14 cellular contexts compared by ENCODE assay signal in genomic region chr7:33831389-33832118, GRCh38.
DNase-seq lines count a peak whose midpoint lies in the region; ATAC-seq and TF ChIP-seq lines count a peak whose summit lies in the region.
"Had no signal": no experiment of that assay in that cellular context is flagged by ENCODE, and none has a peak within 500 bp of the region (broad histone marks: within the 10 kb centered on the region; RNA-seq: fewer than 3 reads in every experiment).

No MANE protein-coding gene starts in this region.

- no peaks in the 10 kb centered on the region for H3K9me3 Mint-ChIP-seq in MCF 10A (ENCODE audit: unreplicated experiment)
- H3K9me3 Mint-ChIP-seq: activated CD4-positive, alpha-beta T cell treated with anti-CD3 and anti-CD28 coated beads, Interleukin-2, amount 10 ng/mL, durations not matched to agents 24 days and 14 days had no signal

- TF ChIP-seq CTCF in MCF 10A (IDR thresholded peaks at IDR 0.05; ENCODE audit: unreplicated experiment) (no peak), left lung (IDR thresholded peaks at IDR 0.05) (no peak)

- peak overlapping the region; percentile 62 for H3K27ac Mint-ChIP-seq in MCF 10A (ENCODE audit: low read depth, unreplicated experiment)
- H3K27ac Mint-ChIP-seq: activated CD4-positive, alpha-beta T cell treated with anti-CD3 and anti-CD28 coated beads, Interleukin-2, amount 10 ng/mL, durations not matched to agents 24 days and 14 days; activated T-cell treated with anti-CD3 and anti-CD28 coated beads, Interleukin-2, amount 50 U/mL, for 72 hours had no signal

- POLR2A ChIA-PET in MCF 10A (lab: Yijun Ruan, JAX): interaction anchor here (0.6 to 1.1 kb wide), 5 partner anchors 8 to 1199 kb away, joined by 3 read pairs; no protein-coding TSS in a partner anchor

- CTCF ChIA-PET in MCF 10A (lab: Yijun Ruan, JAX): interaction anchor here (0.6 to 1.1 kb wide), 2 partner anchors 17 to 1374 kb away, joined by 3 to 4 read pairs; no protein-coding TSS in a partner anchor

- peak; percentile 26 for DNase-seq in SKM-1 treated with dmso at 0.1 percent for 144 hours (lab: John Stamatoyannopoulos, UW; ENCODE audit: unreplicated experiment)
- no peak for DNase-seq in SKM-1 (lab: John Stamatoyannopoulos, UW; ENCODE audit: unreplicated experiment)
- DNase-seq in MCF 10A (ENCODE audit: unreplicated experiment): peak; percentile 75
- DNase-seq in left lung: no peak
- DNase-seq in NCI-H2227 treated with DMSO at 0.1 percent for 48 hours (lab: John Stamatoyannopoulos, UW): no peak
- DNase-seq in caudate nucleus (lab: John Stamatoyannopoulos, UW): no peak
- DNase-seq: activated CD4-positive, alpha-beta T cell treated with anti-CD3 and anti-CD28 coated beads, Interleukin-2, amount 10 ng/mL, durations not matched to agents 24 days and 14 days; activated T-cell treated with anti-CD3 and anti-CD28 coated beads, Interleukin-2, amount 50 U/mL, for 72 hours; DND-41; effector memory CD4-positive, alpha-beta T cell; lower lobe of right lung; NCI-H1436 had no signal

- peak overlapping the region; percentile 28 for H3K4me3 Mint-ChIP-seq in MCF 10A (ENCODE audit: unreplicated experiment)
- H3K4me3 Mint-ChIP-seq: activated CD4-positive, alpha-beta T cell treated with anti-CD3 and anti-CD28 coated beads, Interleukin-2, amount 10 ng/mL, durations not matched to agents 24 days and 14 days; activated T-cell treated with anti-CD3 and anti-CD28 coated beads, Interleukin-2, amount 50 U/mL, for 72 hours had no signal

- no peaks in the 10 kb centered on the region for H3K9me3 ChIP-seq in left lung
- H3K9me3 ChIP-seq: lower lobe of right lung had no signal

- peaks cover 26% of the 10 kb centered on the region for H3K4me1 Mint-ChIP-seq in MCF 10A (ENCODE audit: insufficient read depth, unreplicated experiment)
- H3K4me1 Mint-ChIP-seq: activated CD4-positive, alpha-beta T cell treated with anti-CD3 and anti-CD28 coated beads, Interleukin-2, amount 10 ng/mL, durations not matched to agents 24 days and 14 days had no signal

- intact Hi-C loops in MCF 10A (cut with micrococcal nuclease): no loop called here
- intact Hi-C loops in left lung (cut with DNase I): no loop called here

- ATAC-seq in left lung: peak; percentile 55
- ATAC-seq in GM19455 (IDR thresholded peaks at IDR 0.05; ENCODE audit: unreplicated experiment): no peak
- ATAC-seq in HG02798 (IDR thresholded peaks at IDR 0.05; ENCODE audit: poor library complexity, unreplicated experiment): no peak
- ATAC-seq: activated T-cell treated with anti-CD3 and anti-CD28 coated beads, Interleukin-2, amount 50 U/mL, for 72 hours had no signal

- no peak overlapping the region for H3K27ac ChIP-seq in left lung
- no peak overlapping the region for H3K27ac ChIP-seq in caudate nucleus (ENCODE audit: low read depth, low read length)
- H3K27ac ChIP-seq: lower lobe of right lung had no signal

- no peaks in the 10 kb centered on the region for H3K36me3 ChIP-seq in left lung
- H3K36me3 ChIP-seq: lower lobe of right lung had no signal

- peaks cover 4% of the 10 kb centered on the region for H3K36me3 Mint-ChIP-seq in MCF 10A (ENCODE audit: insufficient read depth, unreplicated experiment)

- BruUV-seq in MCF 10A (replicated peaks; lab: Mats Ljungman, UMichigan): no TSS peak

- H3K4me3 ChIP-seq in left lung: no peak overlapping the region
- H3K4me3 ChIP-seq: lower lobe of right lung had no signal

- H3K27me3 Mint-ChIP-seq in MCF 10A (ENCODE audit: insufficient read depth, unreplicated experiment): no peaks in the 10 kb centered on the region
- H3K27me3 Mint-ChIP-seq: activated CD4-positive, alpha-beta T cell treated with anti-CD3 and anti-CD28 coated beads, Interleukin-2, amount 10 ng/mL, durations not matched to agents 24 days and 14 days had no signal

- H3K27me3 ChIP-seq in left lung: no peaks in the 10 kb centered on the region

- H3K4me1 ChIP-seq in left lung: no peaks in the 10 kb centered on the region
- H3K4me1 ChIP-seq: lower lobe of right lung had no signal

Comparison
In these comparisons a context has a peak if more than half of its experiments do, and no peak if none do; other contexts are left out.
1. DNase-seq: peak in SKM-1 treated with dmso at 0.1 percent for 144 hours (single experiment) and MCF 10A (single experiment); none in SKM-1 (single experiment), left lung (0 of 2), NCI-H2227 treated with DMSO at 0.1 percent for 48 hours (single experiment) and caudate nucleus (0 of 61).